1 cellular context compared by ENCODE assay signal in genomic region chr10:84258034-84258695, GRCh38.
TF ChIP-seq lines count a peak whose summit lies in the region.

No MANE protein-coding gene starts in this region.

TF ChIP-seq in K562, 482 proteins besides CTCF, POLR2A, EP300 and RAD21:
- no peak for TF ChIP-seq GATAD2B (IDR thresholded peaks at IDR 0.05; ENCODE audit: borderline replicate concordance)
- TF ChIP-seq DPF2 (IDR thresholded peaks at IDR 0.05): no peak
- no peak for TF ChIP-seq YY1 (IDR thresholded peaks at IDR 0.05; ENCODE audit: borderline replicate concordance in 1 of 3, control insufficient read depth in 1 of 3, extremely low read depth in 1 of 3, insufficient read depth in 3 of 3, insufficient read length in 1 of 3, insufficient replicate concordance in 2 of 3, low read depth in 1 of 3, low read length in 2 of 3)
- TF ChIP-seq CBFA2T3 (IDR thresholded peaks at IDR 0.05): peak; percentile 33; the same call in 1 of the 2 replicates
- TF ChIP-seq VEZF1 (CRISPR knock-in tag; IDR thresholded peaks at IDR 0.05): peak; percentile 50
- no peak for TF ChIP-seq MTF1 (CRISPR knock-in tag; IDR thresholded peaks at IDR 0.05; ENCODE audit: borderline replicate concordance)
- no peak for TF ChIP-seq HNRNPL (IDR thresholded peaks at IDR 0.05; ENCODE audit: low read depth, low read length)
- no peak for TF ChIP-seq ZNF75A (CRISPR knock-in tag; IDR thresholded peaks at IDR 0.05)
- TF ChIP-seq TCF7 (IDR thresholded peaks at IDR 0.05; ENCODE audit: borderline replicate concordance): no peak
- TF ChIP-seq ZFP30 (CRISPR knock-in tag; IDR thresholded peaks at IDR 0.05; ENCODE audit: borderline replicate concordance): no peak
- no peak for TF ChIP-seq SP2 (IDR thresholded peaks at IDR 0.05; ENCODE audit: extremely low read depth, low read depth, low read length, poor library complexity, severe bottlenecking)
- no peak for TF ChIP-seq JUND (IDR thresholded peaks at IDR 0.05; ENCODE audit: borderline replicate concordance, low read depth, low read length)
- TF ChIP-seq JUND (tag; IDR thresholded peaks at IDR 0.05; ENCODE audit: borderline replicate concordance, low read depth, low read length): peak; percentile 15; the same call in 1 of the 3 replicates
- TF ChIP-seq TEAD4 (IDR thresholded peaks at IDR 0.05; ENCODE audit: low read length): 0 out of 2 replicates have a peak, but pooled peaks have one; percentile 12
- no peak for TF ChIP-seq TEAD4 (CRISPR knock-in tag; IDR thresholded peaks at IDR 0.05; ENCODE audit: borderline replicate concordance)
- TF ChIP-seq ATF3 (IDR thresholded peaks at IDR 0.05): no peak
- no peak for TF ChIP-seq ATF3 (CRISPR knock-in tag; conservative IDR thresholded peaks at IDR 0.05)
- no peak for TF ChIP-seq ZBED1 (IDR thresholded peaks at IDR 0.05)
- TF ChIP-seq CBFA2T2 (conservative IDR thresholded peaks at IDR 0.05): 0 out of 2 replicates have a peak, but pooled peaks have one; percentile 21
- TF ChIP-seq FOSL1 (tag; conservative IDR thresholded peaks at IDR 0.05): peak; percentile 77
- no peak for TF ChIP-seq NCOA6 (IDR thresholded peaks at IDR 0.05)
